Comparison of ENCODE assay signal across 21 cellular contexts in genomic region chr5:38645508-38645907, GRCh38.
"Had no signal": no experiment of that assay in that cellular context is flagged by ENCODE, and none has a peak within 500 bp of the region (broad histone marks: within the 10 kb centered on the region; RNA-seq: fewer than 3 reads in every experiment).

No MANE protein-coding gene starts in this region.

- H3K4me3 ChIP-seq: lower lobe of right lung, skin epidermis, suprapubic skin had no signal

- H3K27ac Mint-ChIP-seq: activated T-cell treated with anti-CD3 and anti-CD28 coated beads, Interleukin-2, amount 50 U/mL, for 72 hours; mesothelial cell of epicardium; nephron; type B pancreatic cell had no signal

- H3K27ac ChIP-seq: lower lobe of right lung, parathyroid adenoma, skin epidermis, suprapubic skin, VCaP had no signal

- H3K9me3 ChIP-seq: lower lobe of right lung, suprapubic skin had no signal

- H3K9me3 Mint-ChIP-seq: mesothelial cell of epicardium, nephron, type B pancreatic cell had no signal

- H3K27me3 ChIP-seq: suprapubic skin had no signal

- DNase-seq: activated CD4-positive, alpha-beta T cell treated with anti-CD3 and anti-CD28 coated beads, Interleukin-2, amount 50 U/mL, for 1 hour; activated CD4-positive, CD25-positive, alpha-beta regulatory T cell treated with anti-CD3 and anti-CD28 coated beads, Interleukin-2, amount 50 U/mL, for 72 hours; activated CD8-positive, alpha-beta memory T cell treated with anti-CD3 and anti-CD28 coated beads for 24 hours; activated CD8-positive, alpha-beta memory T cell treated with anti-CD3 and anti-CD28 coated beads, Interleukin-2, amount 50 U/mL, for 48 hours; activated effector memory CD4-positive, alpha-beta T cell treated with anti-CD3 and anti-CD28 coated beads, Interleukin-2, amount 50 U/mL, for 16 hours; activated naive CD4-positive, alpha-beta T cell treated with anti-CD3 and anti-CD28 coated beads, Interleukin-2, amount 50 U/mL, for 16 hours; activated T-cell treated with anti-CD3 and anti-CD28 coated beads, Interleukin-2, amount 50 U/mL, for 72 hours; aorta; effector CD4-positive, alpha-beta T cell; foreskin melanocyte; lower lobe of right lung; stimulated activated naive CD8-positive, alpha-beta T cell treated with anti-CD3 and anti-CD28 coated beads, Interleukin-15, Interleukin-2, amounts not matched to agents 100 U/mL and 50 U/mL, for 24 hours; SW 1271; T-helper 2 cell had no signal

- H3K4me3 Mint-ChIP-seq: activated T-cell treated with anti-CD3 and anti-CD28 coated beads, Interleukin-2, amount 50 U/mL, for 72 hours; mesothelial cell of epicardium; nephron; type B pancreatic cell had no signal

- H2AFZ ChIP-seq: parathyroid adenoma had no signal

- H3K36me3 Mint-ChIP-seq: mesothelial cell of epicardium, type B pancreatic cell had no signal

- ATAC-seq: activated T-cell treated with anti-CD3 and anti-CD28 coated beads, Interleukin-2, amount 50 U/mL, for 72 hours; lower lobe of right lung; stimulated activated naive CD8-positive, alpha-beta T cell treated with anti-CD3 and anti-CD28 coated beads, Interleukin-15, Interleukin-2, amounts not matched to agents 100 U/mL and 50 U/mL, for 24 hours had no signal

- H3K79me2 ChIP-seq: parathyroid adenoma had no signal

- H3K27me3 Mint-ChIP-seq: type B pancreatic cell had no signal

- H3K36me3 ChIP-seq: lower lobe of right lung, suprapubic skin had no signal

- H3K9ac ChIP-seq: parathyroid adenoma had no signal
